Comparison of ENCODE assay signal across 20 cellular contexts in the genomic region with DNA sequence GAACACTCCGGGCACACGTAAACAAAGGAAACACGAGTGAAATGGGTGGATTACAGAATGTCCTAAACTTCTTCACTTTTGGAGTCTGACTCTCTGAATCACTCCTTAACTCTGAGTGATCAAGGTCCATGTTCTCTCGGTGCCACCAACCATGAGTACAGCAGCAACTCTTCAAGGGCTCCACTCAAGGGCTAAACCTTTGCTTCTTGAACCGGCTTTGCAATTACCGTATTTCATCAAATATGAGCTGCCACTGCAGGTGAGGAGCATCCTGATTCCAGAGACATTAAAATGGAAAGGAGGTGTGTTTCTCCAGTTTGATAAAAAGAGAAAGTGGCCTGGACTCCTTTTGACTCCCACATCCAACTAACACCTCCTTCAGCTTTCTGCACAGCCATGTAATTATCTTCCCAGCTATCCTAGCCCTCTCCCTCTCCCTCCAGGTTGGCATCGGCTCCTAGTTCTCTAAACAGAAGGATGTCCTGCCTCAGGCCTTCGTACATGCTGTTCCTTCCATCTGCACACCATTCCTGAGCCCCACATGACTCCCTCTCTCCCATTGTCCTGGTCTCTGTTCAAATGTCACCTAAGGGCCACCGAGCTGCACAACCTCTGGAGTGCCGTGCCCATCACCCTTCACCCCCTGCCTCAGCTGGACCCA.
"Had no signal": no experiment of that assay in that cellular context is flagged by ENCODE, and none has a peak within 500 bp of the region (broad histone marks: within the 10 kb centered on the region; RNA-seq: fewer than 3 reads in every experiment).

No MANE protein-coding gene starts in this region.

- DNase-seq: activated CD4-positive, alpha-beta T cell treated with anti-CD3 and anti-CD28 coated beads, Interleukin-2, amount 10 ng/mL, durations not matched to agents 7 days and 5 days; activated CD8-positive, alpha-beta memory T cell treated with anti-CD3 and anti-CD28 coated beads, Interleukin-2, amount 10 ng/mL, durations not matched to agents 7 days and 5 days; activated CD8-positive, alpha-beta T cell treated with anti-CD3 and anti-CD28 coated beads for 36 hours; activated gamma-delta T cell; activated naive CD4-positive, alpha-beta T cell treated with anti-CD3 and anti-CD28 coated beads, Interleukin-2, amount 50 U/mL, for 16 hours; activated naive CD8-positive, alpha-beta T cell treated with anti-CD3 and anti-CD28 coated beads, Interleukin-2, amount 50 U/mL, for 24 hours; effector CD4-positive, alpha-beta T cell; heart right ventricle; left colon; lower lobe of right lung; mesendoderm; mucosa of descending colon; nephron progenitor cell; nucleus accumbens; retina; stimulated activated CD4-positive, alpha-beta T cell treated with anti-CD3 and anti-CD28 coated beads, Interleukin-12 subunit alpha, Interleukin-12 subunit beta, amount 100 ng/mL, for 4 hours; stimulated activated CD4-positive, alpha-beta T cell treated with anti-CD3 and anti-CD28 coated beads, Interleukin-4, amount 100 ng/mL, for 4 hours; stimulated activated naive CD8-positive, alpha-beta T cell treated with anti-CD3 and anti-CD28 coated beads, Interleukin-15, Interleukin-2, amounts not matched to agents 100 U/mL and 50 U/mL, for 24 hours had no signal

- ATAC-seq: activated CD4-positive, CD25-positive, alpha-beta regulatory T cell treated with anti-CD3 and anti-CD28 coated beads, Interleukin-2, amount 50 U/mL, for 24 hours; activated CD8-positive, alpha-beta memory T cell treated with anti-CD3 and anti-CD28 coated beads, Interleukin-2, amount 10 ng/mL, durations not matched to agents 7 days and 5 days; activated CD8-positive, alpha-beta T cell treated with anti-CD3 and anti-CD28 coated beads for 36 hours; activated naive CD8-positive, alpha-beta T cell treated with anti-CD3 and anti-CD28 coated beads, Interleukin-2, amount 50 U/mL, for 24 hours; heart right ventricle; left colon; mucosa of descending colon; stimulated activated naive CD8-positive, alpha-beta T cell treated with anti-CD3 and anti-CD28 coated beads, Interleukin-15, Interleukin-2, amounts not matched to agents 100 U/mL and 50 U/mL, for 24 hours had no signal

- H3K4me3 ChIP-seq: heart right ventricle, lower lobe of right lung, mucosa of descending colon had no signal

- H3K27me3 ChIP-seq: heart right ventricle had no signal

- H3K9me3 ChIP-seq: heart right ventricle, lower lobe of right lung, mucosa of descending colon had no signal

- H3K27ac ChIP-seq: heart right ventricle, lower lobe of right lung, VCaP had no signal

- H3K36me3 ChIP-seq: heart right ventricle, lower lobe of right lung had no signal
